1 cellular context compared by ENCODE assay signal in genomic region chr7:139133335-139134139, GRCh38.
TF ChIP-seq lines count a peak whose summit lies in the region.

No MANE protein-coding gene starts in this region.

TF ChIP-seq in HEK293, 187 proteins besides CTCF, POLR2A, EP300 and RAD21 (continued from another document and continues in another):
- peak; percentile 57; the same call in 1 of the 2 replicates for TF ChIP-seq REST (tag by site-specific recombination; IDR thresholded peaks at IDR 0.05)
- TF ChIP-seq ZNF664 (tag by site-specific recombination; IDR thresholded peaks at IDR 0.05) = no peak; the same call in 1 of the 2 replicates
- TF ChIP-seq ZNF26 (tag by site-specific recombination; IDR thresholded peaks at IDR 0.05) = no peak
- no peak for TF ChIP-seq ZNF311 (tag by site-specific recombination; IDR thresholded peaks at IDR 0.05; ENCODE audit: borderline replicate concordance)
- TF ChIP-seq FEZF1 (tag by site-specific recombination; IDR thresholded peaks at IDR 0.05) = no peak
- peak; percentile 65; the same call in 1 of the 2 replicates for TF ChIP-seq KLF7 (tag by site-specific recombination; IDR thresholded peaks at IDR 0.05; ENCODE audit: borderline replicate concordance)
- peak; percentile 89 for TF ChIP-seq ZNF692 (tag by site-specific recombination; IDR thresholded peaks at IDR 0.05)
- no peak for TF ChIP-seq ZNF776 (tag by site-specific recombination; IDR thresholded peaks at IDR 0.05; ENCODE audit: borderline replicate concordance)
- TF ChIP-seq ZFP69B (tag by site-specific recombination; IDR thresholded peaks at IDR 0.05) = peak; percentile 85
- TF ChIP-seq ZNF274 (IDR thresholded peaks at IDR 0.05; ENCODE audit: low read length) = no peak
- no peak for TF ChIP-seq ZNF274 (tag by site-specific recombination; IDR thresholded peaks at IDR 0.05; ENCODE audit: borderline replicate concordance)
- no peak for TF ChIP-seq SCRT1 (tag by site-specific recombination; IDR thresholded peaks at IDR 0.05; ENCODE audit: borderline replicate concordance)
- no peak for TF ChIP-seq SALL2 (tag by site-specific recombination; IDR thresholded peaks at IDR 0.05; ENCODE audit: borderline replicate concordance)
- peak; percentile 88 for TF ChIP-seq KLF16 (tag by site-specific recombination; IDR thresholded peaks at IDR 0.05)
- TF ChIP-seq ZSCAN4 (tag by site-specific recombination; IDR thresholded peaks at IDR 0.05) = peak; percentile 63; the same call in 1 of the 2 replicates
- peak; percentile 39; the same call in 1 of the 2 replicates for TF ChIP-seq ZNF768 (tag by site-specific recombination; IDR thresholded peaks at IDR 0.05)
- 0 out of 2 replicates have a peak, but pooled peaks have one; percentile 9 for TF ChIP-seq TSHZ1 (tag by site-specific recombination; IDR thresholded peaks at IDR 0.05; ENCODE audit: borderline replicate concordance)
- TF ChIP-seq ZNF280C (tag by site-specific recombination; IDR thresholded peaks at IDR 0.05) = no peak
- no peak for TF ChIP-seq GLI2 (tag by site-specific recombination; IDR thresholded peaks at IDR 0.05; ENCODE audit: borderline replicate concordance, low read depth)
- no peak for TF ChIP-seq BCL6B (tag by site-specific recombination; IDR thresholded peaks at IDR 0.05)
- no peak for TF ChIP-seq ZNF292 (tag by site-specific recombination; IDR thresholded peaks at IDR 0.05; ENCODE audit: borderline replicate concordance, low read depth)
- peak; percentile 97 for TF ChIP-seq ZNF501 (tag by site-specific recombination; IDR thresholded peaks at IDR 0.05)
- TF ChIP-seq ZXDB (tag by site-specific recombination; IDR thresholded peaks at IDR 0.05) = peak; percentile 92
- TF ChIP-seq YY2 (tag by site-specific recombination; IDR thresholded peaks at IDR 0.05) = peak; percentile 86
- TF ChIP-seq ZSCAN16 (tag by site-specific recombination; IDR thresholded peaks at IDR 0.05) = no peak
- TF ChIP-seq ZNF433 (tag by site-specific recombination; IDR thresholded peaks at IDR 0.05; ENCODE audit: low read depth) = no peak
- TF ChIP-seq ZNF830 (tag by site-specific recombination; IDR thresholded peaks at IDR 0.05; ENCODE audit: low read depth) = no peak
- peak; percentile 44 for TF ChIP-seq ZBTB26 (tag by site-specific recombination; optimal IDR thresholded peaks at IDR 0.05)
- TF ChIP-seq MYNN (tag by site-specific recombination; IDR thresholded peaks at IDR 0.05; ENCODE audit: borderline replicate concordance) = peak; percentile 77; the same call in 1 of the 2 replicates
- TF ChIP-seq ZNF449 (tag by site-specific recombination; IDR thresholded peaks at IDR 0.05) = peak; percentile 65; the same call in 1 of the 2 replicates
- TF ChIP-seq BCL11B (tag by site-specific recombination; IDR thresholded peaks at IDR 0.05; ENCODE audit: low read depth) = no peak
- TF ChIP-seq SP7 (tag by site-specific recombination; IDR thresholded peaks at IDR 0.05) = peak; percentile 90
- TF ChIP-seq ZNF571 (tag by site-specific recombination; IDR thresholded peaks at IDR 0.05) = no peak
- TF ChIP-seq ZNF148 (tag by site-specific recombination; IDR thresholded peaks at IDR 0.05; ENCODE audit: borderline replicate concordance) = no peak
